In the genomic region with DNA sequence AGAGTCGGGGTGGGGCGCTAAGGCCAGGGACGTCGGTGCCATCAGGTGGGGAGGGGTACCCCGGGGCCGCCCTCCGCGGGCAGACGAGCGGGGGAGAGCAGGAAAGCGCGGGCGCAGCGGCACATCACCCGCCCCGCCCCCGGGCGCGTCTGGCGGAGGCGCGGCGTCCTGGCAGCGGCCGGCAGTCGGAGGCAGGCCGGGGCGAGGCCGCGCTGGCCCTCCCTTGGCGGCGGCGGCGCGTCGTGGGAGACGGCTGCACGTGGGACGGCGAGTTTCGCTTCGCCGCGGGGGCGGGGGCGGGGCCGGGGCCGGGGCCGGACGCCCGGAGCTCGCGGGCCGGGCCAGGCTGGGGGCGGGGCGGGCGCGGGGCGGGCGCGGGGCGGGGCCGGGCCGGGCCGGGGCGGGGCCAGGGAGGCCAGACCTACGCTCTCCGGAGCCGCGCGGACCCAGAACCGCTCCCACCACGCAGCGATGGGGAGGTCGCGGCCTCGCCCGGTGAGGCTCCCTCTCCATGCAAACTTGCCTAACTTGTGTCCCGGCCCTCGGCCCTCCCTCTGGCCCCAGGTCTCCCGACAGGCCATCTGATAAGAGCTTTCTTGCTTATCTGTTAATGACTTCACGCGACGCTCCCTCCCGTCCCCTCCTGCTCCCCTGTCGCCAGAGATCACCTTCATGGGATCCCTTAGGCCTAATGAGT, we compare ENCODE assay signal across 1 cellular context.
TF ChIP-seq lines count a peak whose summit lies in the region.

No MANE protein-coding gene starts in this region.

TF ChIP-seq in HepG2, 621 proteins besides CTCF, POLR2A, EP300 and RAD21 (continued from another document):
- TF ChIP-seq FOXO4 (CRISPR knock-in tag; conservative IDR thresholded peaks at IDR 0.05), result no peak
- TF ChIP-seq, protein P1, sequence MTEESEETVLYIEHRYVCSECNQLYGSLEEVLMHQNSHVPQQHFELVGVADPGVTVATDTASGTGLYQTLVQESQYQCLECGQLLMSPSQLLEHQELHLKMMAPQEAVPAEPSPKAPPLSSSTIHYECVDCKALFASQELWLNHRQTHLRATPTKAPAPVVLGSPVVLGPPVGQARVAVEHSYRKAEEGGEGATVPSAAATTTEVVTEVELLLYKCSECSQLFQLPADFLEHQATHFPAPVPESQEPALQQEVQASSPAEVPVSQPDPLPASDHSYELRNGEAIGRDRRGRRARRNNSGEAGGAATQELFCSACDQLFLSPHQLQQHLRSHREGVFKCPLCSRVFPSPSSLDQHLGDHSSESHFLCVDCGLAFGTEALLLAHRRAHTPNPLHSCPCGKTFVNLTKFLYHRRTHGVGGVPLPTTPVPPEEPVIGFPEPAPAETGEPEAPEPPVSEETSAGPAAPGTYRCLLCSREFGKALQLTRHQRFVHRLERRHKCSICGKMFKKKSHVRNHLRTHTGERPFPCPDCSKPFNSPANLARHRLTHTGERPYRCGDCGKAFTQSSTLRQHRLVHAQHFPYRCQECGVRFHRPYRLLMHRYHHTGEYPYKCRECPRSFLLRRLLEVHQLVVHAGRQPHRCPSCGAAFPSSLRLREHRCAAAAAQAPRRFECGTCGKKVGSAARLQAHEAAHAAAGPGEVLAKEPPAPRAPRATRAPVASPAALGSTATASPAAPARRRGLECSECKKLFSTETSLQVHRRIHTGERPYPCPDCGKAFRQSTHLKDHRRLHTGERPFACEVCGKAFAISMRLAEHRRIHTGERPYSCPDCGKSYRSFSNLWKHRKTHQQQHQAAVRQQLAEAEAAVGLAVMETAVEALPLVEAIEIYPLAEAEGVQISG (CRISPR knock-in tag; IDR thresholded peaks at IDR 0.05), result peak; percentile 26; the same call in 1 of the 2 replicates
- TF ChIP-seq KIAA2018 (CRISPR knock-in tag; IDR thresholded peaks at IDR 0.05; ENCODE audit: borderline replicate concordance), result no peak
- TF ChIP-seq, protein P2, sequence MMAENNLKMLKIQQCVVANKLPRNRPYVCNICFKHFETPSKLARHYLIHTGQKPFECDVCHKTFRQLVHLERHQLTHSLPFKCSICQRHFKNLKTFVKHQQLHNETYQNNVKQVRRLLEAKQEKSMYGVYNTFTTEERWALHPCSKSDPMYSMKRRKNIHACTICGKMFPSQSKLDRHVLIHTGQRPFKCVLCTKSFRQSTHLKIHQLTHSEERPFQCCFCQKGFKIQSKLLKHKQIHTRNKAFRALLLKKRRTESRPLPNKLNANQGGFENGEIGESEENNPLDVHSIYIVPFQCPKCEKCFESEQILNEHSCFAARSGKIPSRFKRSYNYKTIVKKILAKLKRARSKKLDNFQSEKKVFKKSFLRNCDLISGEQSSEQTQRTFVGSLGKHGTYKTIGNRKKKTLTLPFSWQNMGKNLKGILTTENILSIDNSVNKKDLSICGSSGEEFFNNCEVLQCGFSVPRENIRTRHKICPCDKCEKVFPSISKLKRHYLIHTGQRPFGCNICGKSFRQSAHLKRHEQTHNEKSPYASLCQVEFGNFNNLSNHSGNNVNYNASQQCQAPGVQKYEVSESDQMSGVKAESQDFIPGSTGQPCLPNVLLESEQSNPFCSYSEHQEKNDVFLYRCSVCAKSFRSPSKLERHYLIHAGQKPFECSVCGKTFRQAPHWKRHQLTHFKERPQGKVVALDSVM (CRISPR knock-in tag; IDR thresholded peaks at IDR 0.05), result no peak
- no peak for TF ChIP-seq MXD1 (CRISPR knock-in tag; IDR thresholded peaks at IDR 0.05)
- TF ChIP-seq, protein P3, sequence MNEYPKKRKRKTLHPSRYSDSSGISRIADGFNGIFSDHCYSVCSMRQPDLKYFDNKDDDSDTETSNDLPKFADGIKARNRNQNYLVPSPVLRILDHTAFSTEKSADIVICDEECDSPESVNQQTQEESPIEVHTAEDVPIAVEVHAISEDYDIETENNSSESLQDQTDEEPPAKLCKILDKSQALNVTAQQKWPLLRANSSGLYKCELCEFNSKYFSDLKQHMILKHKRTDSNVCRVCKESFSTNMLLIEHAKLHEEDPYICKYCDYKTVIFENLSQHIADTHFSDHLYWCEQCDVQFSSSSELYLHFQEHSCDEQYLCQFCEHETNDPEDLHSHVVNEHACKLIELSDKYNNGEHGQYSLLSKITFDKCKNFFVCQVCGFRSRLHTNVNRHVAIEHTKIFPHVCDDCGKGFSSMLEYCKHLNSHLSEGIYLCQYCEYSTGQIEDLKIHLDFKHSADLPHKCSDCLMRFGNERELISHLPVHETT (CRISPR knock-in tag; conservative IDR thresholded peaks at IDR 0.05), result no peak
- 0 out of 2 replicates have a peak, but pooled peaks have one; percentile 17 for TF ChIP-seq UBTF (CRISPR knock-in tag; IDR thresholded peaks at IDR 0.05)
- TF ChIP-seq ZNF788 (CRISPR knock-in tag; IDR thresholded peaks at IDR 0.05; ENCODE audit: borderline replicate concordance), result 0 out of 2 replicates have a peak, but pooled peaks have one; percentile 2
- TF ChIP-seq PBX2 (CRISPR knock-in tag; IDR thresholded peaks at IDR 0.05), result no peak
- TF ChIP-seq PAX8 (CRISPR knock-in tag; IDR thresholded peaks at IDR 0.05; ENCODE audit: borderline replicate concordance), result no peak
- TF ChIP-seq ATF7 (IDR thresholded peaks at IDR 0.05), result no peak
- TF ChIP-seq ATF7 (CRISPR knock-in tag; IDR thresholded peaks at IDR 0.05), result no peak
- no peak for TF ChIP-seq ZNF709 (CRISPR knock-in tag; IDR thresholded peaks at IDR 0.05)
- TF ChIP-seq KLF11 (CRISPR knock-in tag; IDR thresholded peaks at IDR 0.05), result no peak
- TF ChIP-seq MAFF (IDR thresholded peaks at IDR 0.05; ENCODE audit: low read depth, low read length), result no peak
- TF ChIP-seq BHLHE40 (IDR thresholded peaks at IDR 0.05; ENCODE audit: low read length), result no peak
- no peak for TF ChIP-seq ZNF569 (CRISPR knock-in tag; IDR thresholded peaks at IDR 0.05; ENCODE audit: borderline replicate concordance)
- TF ChIP-seq, protein P4, sequence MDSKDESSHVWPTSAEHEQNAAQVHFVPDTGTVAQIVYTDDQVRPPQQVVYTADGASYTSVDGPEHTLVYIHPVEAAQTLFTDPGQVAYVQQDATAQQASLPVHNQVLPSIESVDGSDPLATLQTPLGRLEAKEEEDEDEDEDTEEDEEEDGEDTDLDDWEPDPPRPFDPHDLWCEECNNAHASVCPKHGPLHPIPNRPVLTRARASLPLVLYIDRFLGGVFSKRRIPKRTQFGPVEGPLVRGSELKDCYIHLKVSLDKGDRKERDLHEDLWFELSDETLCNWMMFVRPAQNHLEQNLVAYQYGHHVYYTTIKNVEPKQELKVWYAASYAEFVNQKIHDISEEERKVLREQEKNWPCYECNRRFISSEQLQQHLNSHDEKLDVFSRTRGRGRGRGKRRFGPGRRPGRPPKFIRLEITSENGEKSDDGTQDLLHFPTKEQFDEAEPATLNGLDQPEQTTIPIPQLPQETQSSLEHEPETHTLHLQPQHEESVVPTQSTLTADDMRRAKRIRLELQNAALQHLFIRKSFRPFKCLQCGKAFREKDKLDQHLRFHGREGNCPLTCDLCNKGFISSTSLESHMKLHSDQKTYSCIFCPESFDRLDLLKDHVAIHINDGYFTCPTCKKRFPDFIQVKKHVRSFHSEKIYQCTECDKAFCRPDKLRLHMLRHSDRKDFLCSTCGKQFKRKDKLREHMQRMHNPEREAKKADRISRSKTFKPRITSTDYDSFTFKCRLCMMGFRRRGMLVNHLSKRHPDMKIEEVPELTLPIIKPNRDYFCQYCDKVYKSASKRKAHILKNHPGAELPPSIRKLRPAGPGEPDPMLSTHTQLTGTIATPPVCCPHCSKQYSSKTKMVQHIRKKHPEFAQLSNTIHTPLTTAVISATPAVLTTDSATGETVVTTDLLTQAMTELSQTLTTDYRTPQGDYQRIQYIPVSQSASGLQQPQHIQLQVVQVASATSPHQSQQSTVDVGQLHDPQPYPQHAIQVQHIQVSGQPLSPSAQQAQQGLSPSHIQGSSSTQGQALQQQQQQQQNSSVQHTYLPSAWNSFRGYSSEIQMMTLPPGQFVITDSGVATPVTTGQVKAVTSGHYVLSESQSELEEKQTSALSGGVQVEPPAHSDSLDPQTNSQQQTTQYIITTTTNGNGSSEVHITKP (CRISPR knock-in tag; IDR thresholded peaks at IDR 0.05; ENCODE audit: low read depth), result no peak
- no peak for TF ChIP-seq FOXA3 (CRISPR knock-in tag; IDR thresholded peaks at IDR 0.05)
- TF ChIP-seq ZNF768 (CRISPR knock-in tag; IDR thresholded peaks at IDR 0.05), result no peak
